ENCODE assay signal across 1 cellular context in genomic region chr1:12453400-12454343, GRCh38.
TF ChIP-seq lines count a peak whose summit lies in the region.

No MANE protein-coding gene starts in this region.

TF ChIP-seq in K562, 482 proteins besides CTCF, POLR2A, EP300 and RAD21 (continued from another document):
- TF ChIP-seq, protein P1, sequence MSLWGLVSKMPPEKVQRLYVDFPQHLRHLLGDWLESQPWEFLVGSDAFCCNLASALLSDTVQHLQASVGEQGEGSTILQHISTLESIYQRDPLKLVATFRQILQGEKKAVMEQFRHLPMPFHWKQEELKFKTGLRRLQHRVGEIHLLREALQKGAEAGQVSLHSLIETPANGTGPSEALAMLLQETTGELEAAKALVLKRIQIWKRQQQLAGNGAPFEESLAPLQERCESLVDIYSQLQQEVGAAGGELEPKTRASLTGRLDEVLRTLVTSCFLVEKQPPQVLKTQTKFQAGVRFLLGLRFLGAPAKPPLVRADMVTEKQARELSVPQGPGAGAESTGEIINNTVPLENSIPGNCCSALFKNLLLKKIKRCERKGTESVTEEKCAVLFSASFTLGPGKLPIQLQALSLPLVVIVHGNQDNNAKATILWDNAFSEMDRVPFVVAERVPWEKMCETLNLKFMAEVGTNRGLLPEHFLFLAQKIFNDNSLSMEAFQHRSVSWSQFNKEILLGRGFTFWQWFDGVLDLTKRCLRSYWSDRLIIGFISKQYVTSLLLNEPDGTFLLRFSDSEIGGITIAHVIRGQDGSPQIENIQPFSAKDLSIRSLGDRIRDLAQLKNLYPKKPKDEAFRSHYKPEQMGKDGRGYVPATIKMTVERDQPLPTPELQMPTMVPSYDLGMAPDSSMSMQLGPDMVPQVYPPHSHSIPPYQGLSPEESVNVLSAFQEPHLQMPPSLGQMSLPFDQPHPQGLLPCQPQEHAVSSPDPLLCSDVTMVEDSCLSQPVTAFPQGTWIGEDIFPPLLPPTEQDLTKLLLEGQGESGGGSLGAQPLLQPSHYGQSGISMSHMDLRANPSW (CRISPR knock-in tag; IDR thresholded peaks at IDR 0.05), result no peak
- TF ChIP-seq NFIC (IDR thresholded peaks at IDR 0.05), result peak; percentile 53
- TF ChIP-seq TCF7L2 (IDR thresholded peaks at IDR 0.05; ENCODE audit: low read depth, low read length), result no peak
- TF ChIP-seq, protein P2, sequence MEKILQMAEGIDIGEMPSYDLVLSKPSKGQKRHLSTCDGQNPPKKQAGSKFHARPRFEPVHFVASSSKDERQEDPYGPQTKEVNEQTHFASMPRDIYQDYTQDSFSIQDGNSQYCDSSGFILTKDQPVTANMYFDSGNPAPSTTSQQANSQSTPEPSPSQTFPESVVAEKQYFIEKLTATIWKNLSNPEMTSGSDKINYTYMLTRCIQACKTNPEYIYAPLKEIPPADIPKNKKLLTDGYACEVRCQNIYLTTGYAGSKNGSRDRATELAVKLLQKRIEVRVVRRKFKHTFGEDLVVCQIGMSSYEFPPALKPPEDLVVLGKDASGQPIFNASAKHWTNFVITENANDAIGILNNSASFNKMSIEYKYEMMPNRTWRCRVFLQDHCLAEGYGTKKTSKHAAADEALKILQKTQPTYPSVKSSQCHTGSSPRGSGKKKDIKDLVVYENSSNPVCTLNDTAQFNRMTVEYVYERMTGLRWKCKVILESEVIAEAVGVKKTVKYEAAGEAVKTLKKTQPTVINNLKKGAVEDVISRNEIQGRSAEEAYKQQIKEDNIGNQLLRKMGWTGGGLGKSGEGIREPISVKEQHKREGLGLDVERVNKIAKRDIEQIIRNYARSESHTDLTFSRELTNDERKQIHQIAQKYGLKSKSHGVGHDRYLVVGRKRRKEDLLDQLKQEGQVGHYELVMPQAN (IDR thresholded peaks at IDR 0.05; ENCODE audit: borderline replicate concordance), result no peak
